17 cellular contexts compared by ENCODE assay signal in the genomic region with DNA sequence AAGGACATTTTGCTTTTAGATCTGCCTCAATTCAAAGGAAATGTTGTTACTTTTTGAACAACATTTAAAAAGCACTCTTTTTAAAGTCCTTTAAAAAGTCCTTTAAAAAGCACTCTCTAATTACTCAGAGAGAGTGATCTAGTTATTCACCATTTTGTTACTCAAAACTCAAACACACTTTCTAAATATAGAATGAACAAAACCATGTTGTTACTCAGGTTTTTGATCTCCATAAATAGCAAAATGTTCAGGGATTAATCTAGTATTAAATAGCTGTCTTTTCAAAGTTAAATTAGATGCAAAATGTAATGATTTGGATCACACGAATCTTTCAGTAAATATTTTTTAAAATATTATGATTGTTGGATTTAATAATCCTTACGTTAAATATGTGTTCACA.
DNase-seq lines count a peak whose midpoint lies in the region; ATAC-seq and TF ChIP-seq lines count a peak whose summit lies in the region.
"Had no signal": no experiment of that assay in that cellular context is flagged by ENCODE, and none has a peak within 500 bp of the region (broad histone marks: within the 10 kb centered on the region; RNA-seq: fewer than 3 reads in every experiment).

No MANE protein-coding gene starts in this region.

- H3K4ac ChIP-seq in mesenchymal stem cell (ENCODE audit: low read depth in 1 of 2, low read length in 2 of 2): no peak overlapping the region

- H3K4me1 Mint-ChIP-seq in activated T-helper 17 cell treated with anti-CD3 and anti-CD28 coated beads, Interleukin-2, amount 50 U/mL, for 72 hours: peaks cover 8% of the 10 kb centered on the region
- peaks cover 25% of the 10 kb centered on the region for H3K4me1 Mint-ChIP-seq in activated naive CD4-positive, alpha-beta T cell treated with anti-CD3 and anti-CD28 coated beads, Interleukin-2, amount 10 ng/mL, durations not matched to agents 7 days and 5 days

- peak overlapping the region; percentile 24 for H3K27ac Mint-ChIP-seq in activated T-helper 17 cell treated with anti-CD3 and anti-CD28 coated beads, Interleukin-2, amount 50 U/mL, for 72 hours
- no peak overlapping the region for H3K27ac Mint-ChIP-seq in activated naive CD4-positive, alpha-beta T cell treated with anti-CD3 and anti-CD28 coated beads, Interleukin-2, amount 10 ng/mL, durations not matched to agents 7 days and 5 days

- H3K23ac ChIP-seq in mesenchymal stem cell (ENCODE audit: low read length in 2 of 2): no peak overlapping the region

- H3K79me1 ChIP-seq in mesenchymal stem cell (replicated peaks; ENCODE audit: low read length, poor library complexity, severe bottlenecking): peaks cover 4% of the 10 kb centered on the region

- H3K4me2 ChIP-seq in mesenchymal stem cell (ENCODE audit: low read length, poor library complexity, severe bottlenecking): no peak overlapping the region

- H3K4me1 ChIP-seq in left ventricle myocardium inferior (peaks cover 50% of the 10 kb centered on the region), HEK293 (ENCODE audit: control insufficient read depth, insufficient read depth, low read length) (peaks cover 23% of the 10 kb centered on the region), mesenchymal stem cell (ENCODE audit: control insufficient read depth, insufficient read depth, low read depth, low read length) (peaks cover 1% of the 10 kb centered on the region)

- H2BK5ac ChIP-seq in mesenchymal stem cell (ENCODE audit: low read depth, low read length, poor library complexity, severe bottlenecking): no peak overlapping the region

- H2AFZ ChIP-seq in mesenchymal stem cell (ENCODE audit: low read depth, low read length): no peak overlapping the region

- H4K91ac ChIP-seq in mesenchymal stem cell (ENCODE audit: low read length): no peak overlapping the region

- H3K14ac ChIP-seq in mesenchymal stem cell (ENCODE audit: low read length in 2 of 2): no peak overlapping the region

- no peak overlapping the region for H2BK12ac ChIP-seq in mesenchymal stem cell (ENCODE audit: low read length in 2 of 2)

- H3K18ac ChIP-seq in mesenchymal stem cell (ENCODE audit: low read depth in 1 of 2, low read length in 2 of 2): no peak overlapping the region

- CTCF ChIA-PET in HEK293 (lab: Yijun Ruan, JAX): interaction anchor here (0.6 kb wide), 1 partner anchor 134 kb away, joined by 3 read pairs; no protein-coding TSS in a partner anchor
- CTCF ChIA-PET in activated naive CD4-positive, alpha-beta T cell treated with anti-CD3 and anti-CD28 coated beads, Interleukin-2, amount 10 ng/mL, durations not matched to agents 7 days and 5 days (lab: Charles Lee): interaction anchor here (0.6 kb wide), 1 partner anchor 134 kb away, joined by 4 read pairs; no protein-coding TSS in a partner anchor

- H3K9ac ChIP-seq in mesenchymal stem cell (ENCODE audit: low read length): peak overlapping the region; percentile 4

- no peak overlapping the region for H2BK120ac ChIP-seq in mesenchymal stem cell (ENCODE audit: low read depth, low read length)

- H3K27me3 ChIP-seq in left ventricle myocardium inferior (ENCODE audit: low read depth) (no peaks in the 10 kb centered on the region), mesenchymal stem cell (ENCODE audit: control insufficient read depth in 1 of 2, insufficient read depth in 1 of 2, low read length in 2 of 2) (no peaks in the 10 kb centered on the region)
- H3K27me3 ChIP-seq: Peyer's patch had no signal

- intact Hi-C loops in left ventricle myocardium inferior (cut with micrococcal nuclease): no loop called here
- intact Hi-C loops in left ventricle myocardium superior (cut with micrococcal nuclease): no loop called here

- no peak overlapping the region for H3K4me3 Mint-ChIP-seq in activated T-helper 17 cell treated with anti-CD3 and anti-CD28 coated beads, Interleukin-2, amount 50 U/mL, for 72 hours
- no peak overlapping the region for H3K4me3 Mint-ChIP-seq in activated naive CD4-positive, alpha-beta T cell treated with anti-CD3 and anti-CD28 coated beads, Interleukin-2, amount 10 ng/mL, durations not matched to agents 7 days and 5 days

- H3K9me3 ChIP-seq in left ventricle myocardium inferior (replicated peaks): no peaks in the 10 kb centered on the region
- no peaks in the 10 kb centered on the region for H3K9me3 ChIP-seq in HEK293 (ENCODE audit: control insufficient read depth, insufficient read depth, low read depth, low read length)
- no peaks in the 10 kb centered on the region for H3K9me3 ChIP-seq in mesenchymal stem cell (ENCODE audit: control insufficient read depth, low read length)
- H3K9me3 ChIP-seq: Peyer's patch had no signal

- no peaks in the 10 kb centered on the region for H3K9me3 Mint-ChIP-seq in activated T-helper 17 cell treated with anti-CD3 and anti-CD28 coated beads, Interleukin-2, amount 50 U/mL, for 72 hours
- no peaks in the 10 kb centered on the region for H3K9me3 Mint-ChIP-seq in activated naive CD4-positive, alpha-beta T cell treated with anti-CD3 and anti-CD28 coated beads, Interleukin-2, amount 10 ng/mL, durations not matched to agents 7 days and 5 days

- ATAC-seq in left ventricle myocardium superior (no peak), GM18502 (IDR thresholded peaks at IDR 0.05; ENCODE audit: poor library complexity, unreplicated experiment) (no peak)
- ATAC-seq in activated T-helper 17 cell treated with anti-CD3 and anti-CD28 coated beads, Interleukin-2, amount 50 U/mL, for 72 hours (replicated peaks): no peak

- TF ChIP-seq CTCF in left ventricle myocardium inferior (IDR thresholded peaks at IDR 0.05; ENCODE audit: borderline replicate concordance): no peak
- no peak for TF ChIP-seq CTCF in HEK293 (tag by site-specific recombination; IDR thresholded peaks at IDR 0.05)

- H2BK15ac ChIP-seq in mesenchymal stem cell (ENCODE audit: low read depth, poor library complexity, severe bottlenecking): no peak overlapping the region

- POLR2A ChIA-PET in HEK293 (lab: Yijun Ruan, JAX): no interaction called here

- no peaks in the 10 kb centered on the region for H3K36me3 ChIP-seq in left ventricle myocardium inferior
- H3K36me3 ChIP-seq in HEK293 (ENCODE audit: control insufficient read depth in 2 of 2, insufficient read depth in 1 of 2, low read length in 2 of 2): no peaks in the 10 kb centered on the region
- no peaks in the 10 kb centered on the region for H3K36me3 ChIP-seq in mesenchymal stem cell (ENCODE audit: control insufficient read depth in 1 of 2, insufficient read depth in 2 of 2, low read depth in 1 of 2, low read length in 2 of 2)
- H3K36me3 ChIP-seq: Peyer's patch had no signal

- H3K4me3 ChIP-seq in left ventricle myocardium inferior: no peak overlapping the region
- H3K4me3 ChIP-seq in HEK293 (ENCODE audit: low read depth, low read length): no peak overlapping the region
- H3K4me3 ChIP-seq in mesenchymal stem cell (ENCODE audit: insufficient read depth in 1 of 2, low read depth in 1 of 2, low read length in 2 of 2): no peak overlapping the region
- H3K4me3 ChIP-seq: Peyer's patch had no signal

- H4K8ac ChIP-seq in mesenchymal stem cell (ENCODE audit: low read length): no peak overlapping the region

- H3K27me3 Mint-ChIP-seq in activated T-helper 17 cell treated with anti-CD3 and anti-CD28 coated beads, Interleukin-2, amount 50 U/mL, for 72 hours: no peaks in the 10 kb centered on the region
- H3K27me3 Mint-ChIP-seq in activated naive CD4-positive, alpha-beta T cell treated with anti-CD3 and anti-CD28 coated beads, Interleukin-2, amount 10 ng/mL, durations not matched to agents 7 days and 5 days: no peaks in the 10 kb centered on the region

- DNase-seq in left ventricle myocardium inferior: no peak
- no peak for DNase-seq in left ventricle myocardium superior
- no peak for DNase-seq in mesenchymal stem cell
- no peak for DNase-seq in activated naive CD4-positive, alpha-beta T cell treated with anti-CD3 and anti-CD28 coated beads, Interleukin-2, amount 50 U/mL, for 16 hours
- DNase-seq in activated naive CD4-positive, alpha-beta T cell treated with anti-CD3 and anti-CD28 coated beads, Interleukin-2, amount 10 ng/mL, durations not matched to agents 7 days and 5 days: no peak
- DNase-seq: ACHN, DMS79, GOT3, KBM-7, NCI-H1048, NCI-H1436 treated with DMSO at 0.1 percent for 48 hours, NCI-H82, Peyer's patch, Right ventricle myocardium superior had no signal

- no CpG with 5 or more reads among the region's 2 CpGs for WGBS in mesenchymal stem cell

- H2AK5ac ChIP-seq in mesenchymal stem cell (ENCODE audit: low read length, severe bottlenecking): no peak overlapping the region

- H3K27ac ChIP-seq in left ventricle myocardium inferior (replicated peaks): peak overlapping the region; percentile 65
- H3K27ac ChIP-seq in HEK293 (ENCODE audit: extremely low read depth, low read depth, low read length): no peak overlapping the region
- H3K27ac ChIP-seq in mesenchymal stem cell (ENCODE audit: low read length, poor library complexity, severe bottlenecking): peak overlapping the region; percentile 87

- no peaks in the 10 kb centered on the region for H3K36me3 Mint-ChIP-seq in activated T-helper 17 cell treated with anti-CD3 and anti-CD28 coated beads, Interleukin-2, amount 50 U/mL, for 72 hours (ENCODE audit: low read depth)
- peaks cover 2% of the 10 kb centered on the region for H3K36me3 Mint-ChIP-seq in activated naive CD4-positive, alpha-beta T cell treated with anti-CD3 and anti-CD28 coated beads, Interleukin-2, amount 10 ng/mL, durations not matched to agents 7 days and 5 days

TF ChIP-seq in HEK293, 187 proteins besides CTCF, POLR2A, EP300 and RAD21:
- TF ChIP-seq ZSCAN16 (tag by site-specific recombination; IDR thresholded peaks at IDR 0.05): no peak
- TF ChIP-seq, protein P1, sequence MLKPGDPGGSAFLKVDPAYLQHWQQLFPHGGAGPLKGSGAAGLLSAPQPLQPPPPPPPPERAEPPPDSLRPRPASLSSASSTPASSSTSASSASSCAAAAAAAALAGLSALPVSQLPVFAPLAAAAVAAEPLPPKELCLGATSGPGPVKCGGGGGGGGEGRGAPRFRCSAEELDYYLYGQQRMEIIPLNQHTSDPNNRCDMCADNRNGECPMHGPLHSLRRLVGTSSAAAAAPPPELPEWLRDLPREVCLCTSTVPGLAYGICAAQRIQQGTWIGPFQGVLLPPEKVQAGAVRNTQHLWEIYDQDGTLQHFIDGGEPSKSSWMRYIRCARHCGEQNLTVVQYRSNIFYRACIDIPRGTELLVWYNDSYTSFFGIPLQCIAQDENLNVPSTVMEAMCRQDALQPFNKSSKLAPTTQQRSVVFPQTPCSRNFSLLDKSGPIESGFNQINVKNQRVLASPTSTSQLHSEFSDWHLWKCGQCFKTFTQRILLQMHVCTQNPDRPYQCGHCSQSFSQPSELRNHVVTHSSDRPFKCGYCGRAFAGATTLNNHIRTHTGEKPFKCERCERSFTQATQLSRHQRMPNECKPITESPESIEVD (tag by site-specific recombination; IDR thresholded peaks at IDR 0.05): 0 out of 2 replicates have a peak, but pooled peaks have one; percentile 7
TF ChIP-seq in HEK293: peak in this region for 1.
